In the genomic region with DNA sequence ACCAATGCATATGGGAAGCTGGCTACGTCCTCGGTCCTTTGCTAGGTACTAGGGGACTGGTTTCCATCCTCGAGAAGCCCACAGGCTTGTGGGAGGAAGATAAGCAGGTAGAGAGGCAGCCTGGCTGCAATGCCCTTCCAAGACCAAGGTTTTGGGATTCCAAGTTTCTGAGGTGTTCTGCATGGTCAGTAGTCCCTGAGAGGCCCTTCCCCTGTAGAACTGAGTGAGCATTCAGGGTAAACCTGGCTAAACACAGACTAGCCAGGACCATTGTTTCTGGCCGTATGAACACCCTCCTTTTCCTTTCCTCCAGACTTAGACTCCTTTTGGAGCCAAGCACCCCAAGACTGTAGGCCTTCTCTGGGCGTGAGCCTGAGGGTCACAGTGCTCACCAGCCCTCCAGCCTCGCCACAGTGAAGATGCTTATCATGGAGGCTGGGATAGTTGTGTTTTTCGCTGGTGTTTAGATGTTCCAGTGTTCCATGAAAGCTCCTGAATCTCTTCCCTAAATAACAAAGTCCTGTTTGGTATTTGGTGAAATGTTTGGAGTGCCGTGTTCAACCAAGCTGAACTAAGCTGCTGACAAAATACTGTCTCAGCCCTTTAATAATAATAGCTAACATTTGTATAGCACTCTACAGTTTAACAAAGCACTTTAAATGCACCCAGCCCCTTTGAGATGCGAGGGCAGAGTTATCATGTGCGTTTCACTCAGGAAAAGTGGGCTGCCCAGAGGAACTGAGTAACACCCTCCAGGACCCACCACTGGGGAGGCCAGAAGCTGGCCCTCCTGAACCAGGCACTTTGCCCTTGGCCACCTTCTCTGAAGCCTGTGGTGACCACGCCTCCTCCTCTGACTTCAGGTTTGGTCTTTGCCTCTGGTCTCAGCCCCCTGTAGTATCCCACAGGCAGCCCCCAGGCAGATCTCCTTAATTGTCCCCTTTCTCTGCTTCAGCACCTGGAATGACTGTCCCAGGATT, we compare ENCODE assay signal across 12 cellular contexts.
DNase-seq lines count a peak whose midpoint lies in the region; ATAC-seq and TF ChIP-seq lines count a peak whose summit lies in the region.
"Had no signal": no experiment of that assay in that cellular context is flagged by ENCODE, and none has a peak within 500 bp of the region (broad histone marks: within the 10 kb centered on the region; RNA-seq: fewer than 3 reads in every experiment).

No MANE protein-coding gene starts in this region.

- H3K9me2 ChIP-seq in SK-N-SH = no peaks in the 10 kb centered on the region

- H3K9ac ChIP-seq in SK-N-SH = peak overlapping the region; percentile 66; the same call in 1 of the 2 replicates
- no peak overlapping the region for H3K9ac ChIP-seq in mucosa of rectum (ENCODE audit: low read depth in 1 of 2, low read length in 2 of 2)

- H4K20me1 ChIP-seq in SK-N-SH (ENCODE audit: insufficient read depth) = no peaks in the 10 kb centered on the region

- no peaks in the 10 kb centered on the region for H3K27me3 Mint-ChIP-seq in MCF 10A (ENCODE audit: insufficient read depth, unreplicated experiment)

- POLR2A ChIA-PET in SK-N-SH (lab: Yijun Ruan, JAX) (interaction anchor here (0.6 kb wide), 1 partner anchor 450 kb away, joined by 3 read pairs; no protein-coding TSS in a partner anchor), MCF 10A (lab: Yijun Ruan, JAX) (interaction anchor here (0.5 kb wide), 1 partner anchor 541 kb away, joined by 3 read pairs; no protein-coding TSS in a partner anchor)

- H3K36me3 Mint-ChIP-seq in MCF 10A (ENCODE audit: insufficient read depth, unreplicated experiment) = no peaks in the 10 kb centered on the region
- H3K36me3 Mint-ChIP-seq: brain had no signal

- H3K27me3 ChIP-seq in SK-N-SH (ENCODE audit: insufficient read depth) (no peaks in the 10 kb centered on the region), mucosa of rectum (ENCODE audit: control insufficient read depth in 2 of 2, insufficient read depth in 2 of 2, low read length in 2 of 2) (no peaks in the 10 kb centered on the region), thyroid gland (no peaks in the 10 kb centered on the region)
- H3K27me3 ChIP-seq: neutrophil had no signal

- H3K4me1 Mint-ChIP-seq in MCF 10A (ENCODE audit: insufficient read depth, unreplicated experiment) = peaks cover 18% of the 10 kb centered on the region

- no TSS peak for BruUV-seq in MCF 10A (replicated peaks; lab: Mats Ljungman, UMichigan)

- peak overlapping the region; percentile 43; the same call in 1 of the 2 replicates for H2AFZ ChIP-seq in SK-N-SH (ENCODE audit: low read depth)

- 88% methylated on average over 10 of the region's 11 CpGs for WGBS in SK-N-SH (ENCODE audit: low lambda C conversion rate)
- WGBS in thyroid gland, 2 donors = 75 to 78% methylated on average over 11 of the region's 11 CpGs

- H3K9me3 Mint-ChIP-seq in MCF 10A (ENCODE audit: unreplicated experiment) = no peaks in the 10 kb centered on the region

- H3K4me3 ChIP-seq in SK-N-SH (ENCODE audit: low read depth in 2 of 2, low read length in 1 of 2) (no peak overlapping the region; a peak in 1 of 4 replicates), mucosa of rectum (ENCODE audit: low read length in 2 of 2) (no peak overlapping the region), thyroid gland (replicated peaks in 1 of 3) (no peak overlapping the region)

- H3K79me2 ChIP-seq in SK-N-SH (ENCODE audit: insufficient read depth) = 0 out of 2 replicates have a peak, but pooled peaks cover 2% of the 10 kb centered on the region

- H3F3A ChIP-seq in SK-N-SH (replicated peaks; ENCODE audit: insufficient read depth) = peaks cover 36% of the 10 kb centered on the region

- no peaks in the 10 kb centered on the region for H3K9me3 ChIP-seq in SK-N-SH
- H3K9me3 ChIP-seq in mucosa of rectum (ENCODE audit: control insufficient read depth in 2 of 2, low read length in 2 of 2) = no peaks in the 10 kb centered on the region
- no peaks in the 10 kb centered on the region for H3K9me3 ChIP-seq in thyroid gland
- H3K9me3 ChIP-seq: neutrophil had no signal

- peaks cover 27 to 45% of the 10 kb centered on the region in 2 experiments for H3K4me1 ChIP-seq in SK-N-SH (ENCODE audit: control insufficient read depth in 1 of 2, insufficient read depth in 2 of 2, low read depth in 1 of 2, low read length in 1 of 2)
- H3K4me1 ChIP-seq in mucosa of rectum (ENCODE audit: control insufficient read depth in 2 of 2, insufficient read depth in 2 of 2, low read length in 2 of 2) = peaks cover 9 to 17% of the 10 kb centered on the region in 2 donors
- H3K4me1 ChIP-seq in thyroid gland = peaks cover 16 to 29% of the 10 kb centered on the region in 2 donors

- TF ChIP-seq RAD21 in SK-N-SH (IDR thresholded peaks at IDR 0.05; ENCODE audit: low read length) = no peak

- H3K27ac Mint-ChIP-seq in MCF 10A (ENCODE audit: low read depth, unreplicated experiment) = peak overlapping the region; percentile 91

- TF ChIP-seq EP300 in SK-N-SH (IDR thresholded peaks at IDR 0.05; ENCODE audit: borderline replicate concordance in 1 of 2, low read depth in 1 of 2, low read length in 1 of 2) = no peak

- H3K4me2 ChIP-seq in SK-N-SH = peak overlapping the region; percentile 74

- no peak for TF ChIP-seq POLR2A in thyroid gland (IDR thresholded peaks at IDR 0.05)

- DNase-seq in SK-N-SH (no peak), MCF 10A (ENCODE audit: unreplicated experiment) (no peak), thyroid gland (no peak), OCI-M1 (lab: John Stamatoyannopoulos, UW) (no peak)
- DNase-seq: NCI-H2081 treated with DMSO at 0.1 percent for 48 hours had no signal

- intact Hi-C loops in MCF 10A (cut with micrococcal nuclease) = loop anchor here (5.0 kb wide), 1 partner anchor 40 kb away; no protein-coding TSS in a partner anchor
- intact Hi-C loops in thyroid gland (cut with DNase I) = no loop called here

- H3K4me3 Mint-ChIP-seq in MCF 10A (ENCODE audit: unreplicated experiment) = no peak overlapping the region
- H3K4me3 Mint-ChIP-seq: brain had no signal

- CTCF ChIA-PET in SK-N-SH (lab: Yijun Ruan, JAX) (no interaction called here), MCF 10A (lab: Yijun Ruan, JAX) (interaction anchor here (0.6 to 0.7 kb wide), 2 partner anchors 252 to 346 kb away, joined by 3 read pairs; no protein-coding TSS in a partner anchor)

- peak overlapping the region; percentile 83 to 98 for H3K27ac ChIP-seq in SK-N-SH (ENCODE audit: low read depth in 2 of 2, low read length in 1 of 2)
- H3K27ac ChIP-seq in mucosa of rectum (ENCODE audit: low read depth in 2 of 2, low read length in 2 of 2) = peak overlapping the region; percentile 4 to 54
- H3K27ac ChIP-seq in thyroid gland = peak overlapping the region in 2 of 3 donors; percentile 5 to 81
- H3K27ac ChIP-seq: neutrophil had no signal

- ATAC-seq in SK-N-SH treated with all-trans-retinoic acid at 6 μM for 48 hours = no peak
- ATAC-seq in HG03175 (IDR thresholded peaks at IDR 0.05; ENCODE audit: unreplicated experiment) = no peak
- ATAC-seq in GM21360 (IDR thresholded peaks at IDR 0.05; ENCODE audit: unreplicated experiment) = no peak
- ATAC-seq: Panc1 had no signal

- H3K36me3 ChIP-seq in SK-N-SH (replicated peaks in 1 of 2; ENCODE audit: control insufficient read depth in 1 of 2, insufficient read depth in 2 of 2, low read length in 1 of 2) (no peaks in the 10 kb centered on the region), mucosa of rectum (ENCODE audit: control insufficient read depth in 2 of 2, insufficient read depth in 2 of 2, low read length in 2 of 2) (no peaks in the 10 kb centered on the region), thyroid gland (no peaks in the 10 kb centered on the region)
- H3K36me3 ChIP-seq: neutrophil had no signal

- TF ChIP-seq CTCF in SK-N-SH (IDR thresholded peaks at IDR 0.05) (no peak), MCF 10A (IDR thresholded peaks at IDR 0.05; ENCODE audit: unreplicated experiment) (no peak), thyroid gland (IDR thresholded peaks at IDR 0.05) (no peak)

TF ChIP-seq in SK-N-SH, 30 proteins besides CTCF, POLR2A, EP300 and RAD21 (continues in another document):
- no peak for TF ChIP-seq TCF12 (IDR thresholded peaks at IDR 0.05)
- TF ChIP-seq, protein P1, sequence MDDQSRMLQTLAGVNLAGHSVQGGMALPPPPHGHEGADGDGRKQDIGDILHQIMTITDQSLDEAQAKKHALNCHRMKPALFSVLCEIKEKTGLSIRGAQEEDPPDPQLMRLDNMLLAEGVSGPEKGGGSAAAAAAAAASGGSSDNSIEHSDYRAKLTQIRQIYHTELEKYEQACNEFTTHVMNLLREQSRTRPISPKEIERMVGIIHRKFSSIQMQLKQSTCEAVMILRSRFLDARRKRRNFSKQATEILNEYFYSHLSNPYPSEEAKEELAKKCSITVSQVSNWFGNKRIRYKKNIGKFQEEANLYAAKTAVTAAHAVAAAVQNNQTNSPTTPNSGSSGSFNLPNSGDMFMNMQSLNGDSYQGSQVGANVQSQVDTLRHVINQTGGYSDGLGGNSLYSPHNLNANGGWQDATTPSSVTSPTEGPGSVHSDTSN (IDR thresholded peaks at IDR 0.05) = no peak

TF ChIP-seq in SK-N-SH treated with all-trans-retinoic acid at 6 μM for 48 hours, 23 proteins besides CTCF, POLR2A, EP300 and RAD21 (continues in another document):
- TF ChIP-seq GLIS3 (CRISPR knock-in tag; IDR thresholded peaks at IDR 0.05) (no peak), PPARA (CRISPR knock-in tag; IDR thresholded peaks at IDR 0.05; ENCODE audit: borderline replicate concordance) (no peak), ZNF8 (CRISPR knock-in tag; IDR thresholded peaks at IDR 0.05) (no peak)
- TF ChIP-seq, protein P2, sequence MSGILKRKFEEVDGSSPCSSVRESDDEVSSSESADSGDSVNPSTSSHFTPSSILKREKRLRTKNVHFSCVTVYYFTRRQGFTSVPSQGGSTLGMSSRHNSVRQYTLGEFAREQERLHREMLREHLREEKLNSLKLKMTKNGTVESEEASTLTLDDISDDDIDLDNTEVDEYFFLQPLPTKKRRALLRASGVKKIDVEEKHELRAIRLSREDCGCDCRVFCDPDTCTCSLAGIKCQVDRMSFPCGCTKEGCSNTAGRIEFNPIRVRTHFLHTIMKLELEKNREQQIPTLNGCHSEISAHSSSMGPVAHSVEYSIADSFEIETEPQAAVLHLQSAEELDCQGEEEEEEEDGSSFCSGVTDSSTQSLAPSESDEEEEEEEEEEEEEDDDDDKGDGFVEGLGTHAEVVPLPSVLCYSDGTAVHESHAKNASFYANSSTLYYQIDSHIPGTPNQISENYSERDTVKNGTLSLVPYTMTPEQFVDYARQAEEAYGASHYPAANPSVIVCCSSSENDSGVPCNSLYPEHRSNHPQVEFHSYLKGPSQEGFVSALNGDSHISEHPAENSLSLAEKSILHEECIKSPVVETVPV (CRISPR knock-in tag; IDR thresholded peaks at IDR 0.05) = no peak
- TF ChIP-seq, protein P3, sequence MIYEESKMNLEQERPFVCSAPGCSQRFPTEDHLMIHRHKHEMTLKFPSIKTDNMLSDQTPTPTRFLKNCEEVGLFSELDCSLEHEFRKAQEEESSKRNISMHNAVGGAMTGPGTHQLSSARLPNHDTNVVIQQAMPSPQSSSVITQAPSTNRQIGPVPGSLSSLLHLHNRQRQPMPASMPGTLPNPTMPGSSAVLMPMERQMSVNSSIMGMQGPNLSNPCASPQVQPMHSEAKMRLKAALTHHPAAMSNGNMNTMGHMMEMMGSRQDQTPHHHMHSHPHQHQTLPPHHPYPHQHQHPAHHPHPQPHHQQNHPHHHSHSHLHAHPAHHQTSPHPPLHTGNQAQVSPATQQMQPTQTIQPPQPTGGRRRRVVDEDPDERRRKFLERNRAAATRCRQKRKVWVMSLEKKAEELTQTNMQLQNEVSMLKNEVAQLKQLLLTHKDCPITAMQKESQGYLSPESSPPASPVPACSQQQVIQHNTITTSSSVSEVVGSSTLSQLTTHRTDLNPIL (CRISPR knock-in tag; IDR thresholded peaks at IDR 0.05; ENCODE audit: low read depth) = no peak

Comparison
In these comparisons a context has a peak if more than half of its experiments do, and no peak if none do; other contexts are left out.
1. H3K27ac ChIP-seq: peak in every context shown above with its lines; median percentile 90 in SK-N-SH; 43 in thyroid gland; 29 in mucosa of rectum.